ENCODE assay signal across 13 cellular contexts in genomic region chr3:59978979-59979378, GRCh38.
A peak's percentile ranks its signal among the peaks of the same experiment; 100 is the strongest.
DNase-seq lines count a peak whose midpoint lies in the region; ATAC-seq, FAIRE-seq and TF ChIP-seq lines count a peak whose summit lies in the region.
"Had no signal": no experiment of that assay in that cellular context is flagged by ENCODE, and none has a peak within 500 bp of the region (broad histone marks: within the 10 kb centered on the region; RNA-seq: fewer than 3 reads in every experiment).

No MANE protein-coding gene starts in this region.

- ATAC-seq in activated CD8-positive, alpha-beta T cell treated with anti-CD3 and anti-CD28 coated beads for 36 hours, result peak; percentile 86
- no peak for ATAC-seq in activated CD8-positive, alpha-beta T cell treated with anti-CD3 and anti-CD28 coated beads, Interleukin-2, amount 10 ng/mL, durations not matched to agents 7 days and 5 days
- ATAC-seq in HG02678 (IDR thresholded peaks at IDR 0.05; ENCODE audit: unreplicated experiment) (peak; percentile 90), GM18861 (IDR thresholded peaks at IDR 0.05; ENCODE audit: unreplicated experiment) (no peak)
- ATAC-seq in stimulated activated naive B cell treated with anti-CD40 and anti-IgM and Interleukin-4, amounts not matched to agents 10 μg/mL and 1 μg/mL and 100 μg/mL, for 72 hours (replicated peaks), result peak; percentile 85 to 100

- H2AFZ ChIP-seq in OCI-LY3 (ENCODE audit: low read depth, low read length), result no peak overlapping the region

- H3K9me3 Mint-ChIP-seq in activated CD8-positive, alpha-beta T cell treated with anti-CD3 and anti-CD28 coated beads for 36 hours, result peaks cover 3% of the 10 kb centered on the region
- H3K9me3 Mint-ChIP-seq in activated CD8-positive, alpha-beta T cell treated with anti-CD3 and anti-CD28 coated beads, Interleukin-2, amount 10 ng/mL, durations not matched to agents 7 days and 5 days (ENCODE audit: insufficient read depth), result peaks cover 10% of the 10 kb centered on the region
- peaks cover 0 to 2% of the 10 kb centered on the region in 2 donors for H3K9me3 Mint-ChIP-seq in stimulated activated naive B cell treated with anti-CD40 and anti-IgM and Interleukin-4, amounts not matched to agents 10 μg/mL and 1 μg/mL and 100 μg/mL, for 72 hours

- no peak for FAIRE-seq in H54 (lab: Jason Lieb, UNC)
- FAIRE-seq: G401.6 had no signal

- no peaks in the 10 kb centered on the region for H3K36me3 ChIP-seq in OCI-LY3 (replicated peaks; ENCODE audit: low read depth, low read length)
- H3K36me3 ChIP-seq: right atrium auricular region had no signal

- H3K27me3 Mint-ChIP-seq in activated CD8-positive, alpha-beta T cell treated with anti-CD3 and anti-CD28 coated beads for 36 hours, result no peaks in the 10 kb centered on the region
- H3K27me3 Mint-ChIP-seq in activated CD8-positive, alpha-beta T cell treated with anti-CD3 and anti-CD28 coated beads, Interleukin-2, amount 10 ng/mL, durations not matched to agents 7 days and 5 days (ENCODE audit: low read depth), result no peaks in the 10 kb centered on the region
- no peaks in the 10 kb centered on the region for H3K27me3 Mint-ChIP-seq in stimulated activated naive B cell treated with anti-CD40 and anti-IgM and Interleukin-4, amounts not matched to agents 10 μg/mL and 1 μg/mL and 100 μg/mL, for 72 hours

- H3K79me2 ChIP-seq in OCI-LY3 (ENCODE audit: low read length), result no peaks in the 10 kb centered on the region

- peak; percentile 75 for DNase-seq in activated CD8-positive, alpha-beta T cell treated with anti-CD3 and anti-CD28 coated beads for 36 hours
- DNase-seq in activated CD8-positive, alpha-beta T cell treated with anti-CD3 and anti-CD28 coated beads, Interleukin-2, amount 10 ng/mL, durations not matched to agents 7 days and 5 days, result no peak
- DNase-seq in stimulated activated naive B cell treated with anti-CD40 and anti-IgM and Interleukin-4, amounts not matched to agents 10 μg/mL and 1 μg/mL and 100 μg/mL, for 72 hours, result peak; percentile 15
- no peak for DNase-seq in H54 (ENCODE audit: insufficient read length, low spot score)
- DNase-seq in DMS 273 treated with DMSO at 0.1 percent for 48 hours (lab: John Stamatoyannopoulos, UW), result no peak
- DNase-seq: activated effector memory CD4-positive, alpha-beta T cell treated with Interleukin-2 at 50 U/mL for 16 hours; HCEC 1CT; NCI-H510A had no signal

- no peak overlapping the region for H3K27ac ChIP-seq in OCI-LY3 (ENCODE audit: low read length)
- H3K27ac ChIP-seq: right atrium auricular region had no signal

- peak overlapping the region; percentile 3 for H3K4me3 Mint-ChIP-seq in activated CD8-positive, alpha-beta T cell treated with anti-CD3 and anti-CD28 coated beads for 36 hours
- no peak overlapping the region for H3K4me3 Mint-ChIP-seq in activated CD8-positive, alpha-beta T cell treated with anti-CD3 and anti-CD28 coated beads, Interleukin-2, amount 10 ng/mL, durations not matched to agents 7 days and 5 days
- no peak overlapping the region for H3K4me3 Mint-ChIP-seq in stimulated activated naive B cell treated with anti-CD40 and anti-IgM and Interleukin-4, amounts not matched to agents 10 μg/mL and 1 μg/mL and 100 μg/mL, for 72 hours

- peak overlapping the region; percentile 18; the same call in 1 of the 2 replicates for H3K4me3 ChIP-seq in OCI-LY3 (ENCODE audit: low read length)
- H3K4me3 ChIP-seq: right atrium auricular region had no signal

- TF ChIP-seq POLR2A in H54 (IDR thresholded peaks at IDR 0.05; ENCODE audit: low read depth, low read length), result no peak

- H3K4me1 Mint-ChIP-seq in activated CD8-positive, alpha-beta T cell treated with anti-CD3 and anti-CD28 coated beads for 36 hours (ENCODE audit: low read depth), result peaks cover 34% of the 10 kb centered on the region
- H3K4me1 Mint-ChIP-seq in activated CD8-positive, alpha-beta T cell treated with anti-CD3 and anti-CD28 coated beads, Interleukin-2, amount 10 ng/mL, durations not matched to agents 7 days and 5 days (ENCODE audit: low read depth), result peaks cover 26% of the 10 kb centered on the region
- H3K4me1 Mint-ChIP-seq in stimulated activated naive B cell treated with anti-CD40 and anti-IgM and Interleukin-4, amounts not matched to agents 10 μg/mL and 1 μg/mL and 100 μg/mL, for 72 hours, result peaks cover 10 to 16% of the 10 kb centered on the region in 2 donors

- no peaks in the 10 kb centered on the region for H3K27me3 ChIP-seq in OCI-LY3 (ENCODE audit: low read depth, low read length)
- H3K27me3 ChIP-seq: right atrium auricular region had no signal

- no peaks in the 10 kb centered on the region for H4K20me1 ChIP-seq in OCI-LY3 (ENCODE audit: insufficient read depth, low read length)

- CTCF ChIA-PET in activated CD8-positive, alpha-beta T cell treated with anti-CD3 and anti-CD28 coated beads for 36 hours (lab: Charles Lee), result interaction anchor here (0.8 to 2.2 kb wide), 4 partner anchors 9 to 60 kb away, joined by 3 to 8 read pairs (median 4); no protein-coding TSS in a partner anchor
- CTCF ChIA-PET in activated CD8-positive, alpha-beta T cell treated with anti-CD3 and anti-CD28 coated beads, Interleukin-2, amount 10 ng/mL, durations not matched to agents 7 days and 5 days (lab: Charles Lee), result interaction anchor here (0.6 to 1.6 kb wide), 2 partner anchors 121 to 347 kb away, joined by 3 to 7 read pairs; no protein-coding TSS in a partner anchor

- no peak overlapping the region for H3K9ac ChIP-seq in OCI-LY3 (ENCODE audit: low read length)

- POLR2A ChIA-PET in activated CD8-positive, alpha-beta T cell treated with anti-CD3 and anti-CD28 coated beads for 36 hours (lab: Charles Lee), result interaction anchor here (0.9 to 1.4 kb wide), 3 partner anchors 10 to 47 kb away, joined by 3 to 4 read pairs (median 3); no protein-coding TSS in a partner anchor
- POLR2A ChIA-PET in activated CD8-positive, alpha-beta T cell treated with anti-CD3 and anti-CD28 coated beads, Interleukin-2, amount 10 ng/mL, durations not matched to agents 7 days and 5 days (lab: Charles Lee), result no interaction called here

- peaks cover 1% of the 10 kb centered on the region for H3K36me3 Mint-ChIP-seq in activated CD8-positive, alpha-beta T cell treated with anti-CD3 and anti-CD28 coated beads for 36 hours (ENCODE audit: low read depth)
- peaks cover 13% of the 10 kb centered on the region for H3K36me3 Mint-ChIP-seq in activated CD8-positive, alpha-beta T cell treated with anti-CD3 and anti-CD28 coated beads, Interleukin-2, amount 10 ng/mL, durations not matched to agents 7 days and 5 days (ENCODE audit: low read depth)
- H3K36me3 Mint-ChIP-seq in stimulated activated naive B cell treated with anti-CD40 and anti-IgM and Interleukin-4, amounts not matched to agents 10 μg/mL and 1 μg/mL and 100 μg/mL, for 72 hours, result no peaks in the 10 kb centered on the region

- peaks cover 18% of the 10 kb centered on the region for H3K4me1 ChIP-seq in OCI-LY3 (ENCODE audit: low read length)
- H3K4me1 ChIP-seq: right atrium auricular region had no signal

- no peak for TF ChIP-seq CTCF in activated CD8-positive, alpha-beta T cell treated with anti-CD3 and anti-CD28 coated beads for 36 hours (IDR thresholded peaks at IDR 0.05)
- no peak for TF ChIP-seq CTCF in OCI-LY3 (IDR thresholded peaks at IDR 0.05; ENCODE audit: low read depth, low read length)

- peak overlapping the region; percentile 94 for H3K27ac Mint-ChIP-seq in activated CD8-positive, alpha-beta T cell treated with anti-CD3 and anti-CD28 coated beads for 36 hours
- H3K27ac Mint-ChIP-seq in activated CD8-positive, alpha-beta T cell treated with anti-CD3 and anti-CD28 coated beads, Interleukin-2, amount 10 ng/mL, durations not matched to agents 7 days and 5 days, result no peak overlapping the region
- H3K27ac Mint-ChIP-seq in stimulated activated naive B cell treated with anti-CD40 and anti-IgM and Interleukin-4, amounts not matched to agents 10 μg/mL and 1 μg/mL and 100 μg/mL, for 72 hours, result peak overlapping the region; percentile 3

- H3K4me2 ChIP-seq in OCI-LY3 (ENCODE audit: low read length), result peak overlapping the region; percentile 54

- no peaks in the 10 kb centered on the region for H3K9me3 ChIP-seq in OCI-LY3 (ENCODE audit: insufficient read depth, low read length)
- H3K9me3 ChIP-seq: right atrium auricular region had no signal

- intact Hi-C loops in activated CD8-positive, alpha-beta T cell treated with anti-CD3 and anti-CD28 coated beads for 36 hours (cut with micrococcal nuclease), result no loop called here

Comparison
In these comparisons a context has a peak if more than half of its experiments do, and no peak if none do; other contexts are left out.
1. ATAC-seq: peak in activated CD8-positive, alpha-beta T cell treated with anti-CD3 and anti-CD28 coated beads for 36 hours (single experiment), HG02678 (single experiment) and stimulated activated naive B cell treated with anti-CD40 and anti-IgM and Interleukin-4, amounts not matched to agents 10 μg/mL and 1 μg/mL and 100 μg/mL, for 72 hours (2 of 2); none in activated CD8-positive, alpha-beta T cell treated with anti-CD3 and anti-CD28 coated beads, Interleukin-2, amount 10 ng/mL, durations not matched to agents 7 days and 5 days (single experiment) and GM18861 (single experiment).
2. DNase-seq: peak in activated CD8-positive, alpha-beta T cell treated with anti-CD3 and anti-CD28 coated beads for 36 hours (single experiment) and stimulated activated naive B cell treated with anti-CD40 and anti-IgM and Interleukin-4, amounts not matched to agents 10 μg/mL and 1 μg/mL and 100 μg/mL, for 72 hours (single experiment); none in activated CD8-positive, alpha-beta T cell treated with anti-CD3 and anti-CD28 coated beads, Interleukin-2, amount 10 ng/mL, durations not matched to agents 7 days and 5 days (single experiment), H54 (single experiment) and DMS 273 treated with DMSO at 0.1 percent for 48 hours (single experiment).